12 cellular contexts compared by ENCODE assay signal in genomic region chr18:12328179-12328823, GRCh38. TPM values are rescaled to one million over a fixed set of nuclear protein-coding genes. Genes with fewer than 3 reads are reported as not detected.
A peak's percentile ranks its signal among the peaks of the same experiment; 100 is the strongest.
DNase-seq lines count a peak whose midpoint lies in the region; ATAC-seq, FAIRE-seq and TF ChIP-seq lines count a peak whose summit lies in the region.
"Had no signal": no experiment of that assay in that cellular context is flagged by ENCODE, and none has a peak within 500 bp of the region (broad histone marks: within the 10 kb centered on the region; RNA-seq: fewer than 3 reads in every experiment).

No MANE protein-coding gene starts in this region.

- no peak overlapping the region for H2BK5ac ChIP-seq in H9 (ENCODE audit: insufficient read length, low read length)

- no peak overlapping the region for H2BK15ac ChIP-seq in H9 (ENCODE audit: low read depth, low read length)

- no peak overlapping the region for H2AFZ ChIP-seq in H9 (ENCODE audit: low read length)

- H3K4ac ChIP-seq in H9 (ENCODE audit: low read depth, low read length): no peak overlapping the region

- no peak overlapping the region for H3K27ac Mint-ChIP-seq in CD4-positive, alpha-beta T cell
- H3K27ac Mint-ChIP-seq in H9 (peak overlapping the region in 2 of 3 experiments; percentile 47 to 77; a peak in 2 of 7 replicates), nephron progenitor cell (no peak overlapping the region)
- H3K27ac Mint-ChIP-seq: stimulated activated naive CD8-positive, alpha-beta T cell treated with anti-CD3 and anti-CD28 coated beads, Interleukin-15, Interleukin-2, amounts not matched to agents 100 ng/mL and 50 ng/mL, for 24 hours had no signal

- no peak overlapping the region for H2BK12ac ChIP-seq in H9 (ENCODE audit: insufficient read length, low read depth, low read length)

- H3K4me2 ChIP-seq in H9 (ENCODE audit: insufficient read depth, insufficient read length, low read length): no peak overlapping the region

- DNase-seq in CD4-positive, alpha-beta T cell: no peak
- DNase-seq in H9 (no peak), colonic mucosa (no peak), nephron progenitor cell (no peak), small intestine (no peak), GM19238 (ENCODE audit: insufficient read length, low spot score) (no peak)

- H3K36me3 ChIP-seq in colonic mucosa: peaks cover 18% of the 10 kb centered on the region
- peaks cover 4 to 19% of the 10 kb centered on the region in 2 donors for H3K36me3 ChIP-seq in small intestine (ENCODE audit: control insufficient read depth in 2 of 2, insufficient read depth in 2 of 2, low read length in 2 of 2)

- H3K23me2 ChIP-seq in H9 (ENCODE audit: insufficient read length, low read depth, low read length, poor library complexity, severe bottlenecking): no peaks in the 10 kb centered on the region

- H4K20me1 ChIP-seq in H9 (ENCODE audit: control insufficient read depth, insufficient read depth, insufficient read length): no peaks in the 10 kb centered on the region

- no peak overlapping the region for H2BK20ac ChIP-seq in H9 (ENCODE audit: low read depth, low read length, poor library complexity, severe bottlenecking)

- H3K4me1 ChIP-seq in H9 (ENCODE audit: insufficient read depth, low read length) (no peaks in the 10 kb centered on the region), colonic mucosa (no peaks in the 10 kb centered on the region), small intestine (ENCODE audit: control insufficient read depth in 2 of 2, insufficient read depth in 1 of 2, low read depth in 1 of 2, low read length in 1 of 2) (no peaks in the 10 kb centered on the region)

- peak; percentile 25 for TF ChIP-seq CTCF in CD4-positive, alpha-beta T cell (IDR thresholded peaks at IDR 0.05)
- no peak; the same call in 1 of the 3 replicates for TF ChIP-seq CTCF in H9 (conservative IDR thresholded peaks at IDR 0.05)
- peak; percentile 32 for TF ChIP-seq CTCF in colonic mucosa (IDR thresholded peaks at IDR 0.05)
- TF ChIP-seq CTCF in nephron progenitor cell (IDR thresholded peaks at IDR 0.05): peak; percentile 33

- peaks cover 57% of the 10 kb centered on the region for H3K36me3 Mint-ChIP-seq in CD4-positive, alpha-beta T cell (ENCODE audit: low read depth)
- H3K36me3 Mint-ChIP-seq in H9 (ENCODE audit: insufficient read depth in 1 of 3, low read depth in 3 of 3) (peaks cover 25 to 69% (median 50%) of the 10 kb centered on the region in 3 experiments; a peak in 6 of 7 replicates), nephron progenitor cell (ENCODE audit: low read depth) (peaks cover 69% of the 10 kb centered on the region)

- H2BK120ac ChIP-seq in H9 (ENCODE audit: low read depth, low read length, poor library complexity, severe bottlenecking): no peak overlapping the region

- H3K27me3 Mint-ChIP-seq in CD4-positive, alpha-beta T cell: no peaks in the 10 kb centered on the region
- H3K27me3 Mint-ChIP-seq in H9 (ENCODE audit: low read depth): no peaks in the 10 kb centered on the region
- peaks cover under 1% of the 10 kb centered on the region for H3K27me3 Mint-ChIP-seq in nephron progenitor cell (ENCODE audit: low read depth, poor library complexity)
- H3K27me3 Mint-ChIP-seq: CD8-positive, alpha-beta memory T cell; naive thymus-derived CD4-positive, alpha-beta T cell; stimulated activated naive CD8-positive, alpha-beta T cell treated with anti-CD3 and anti-CD28 coated beads, Interleukin-15, Interleukin-2, amounts not matched to agents 100 ng/mL and 50 ng/mL, for 24 hours had no signal

- no peak overlapping the region for H4K91ac ChIP-seq in H9 (ENCODE audit: insufficient read length, low read depth, low read length)

- POLR2A ChIA-PET in CD4-positive, alpha-beta T cell (lab: Charles Lee): interaction anchor here (1.2 kb wide), 1 partner anchor 48 kb away, joined by 4 read pairs; the partner anchor contains the start of gene AFG3L2

- H4K5ac ChIP-seq in H9 (ENCODE audit: insufficient read length, low read depth, low read length): no peak overlapping the region

- H3K27ac ChIP-seq in CD4-positive, alpha-beta T cell (ENCODE audit: low read depth, low read length): no peak overlapping the region
- H3K27ac ChIP-seq in H9 (ENCODE audit: insufficient read length, low read depth, low read length) (no peak overlapping the region), colonic mucosa (no peak overlapping the region), small intestine (ENCODE audit: low read depth in 1 of 2, low read length in 1 of 2) (no peak overlapping the region)
- H3K27ac ChIP-seq: HL-60 had no signal

- intact Hi-C loops in CD4-positive, alpha-beta T cell (cut with DNase I, micrococcal nuclease): loop anchor here (1.0 to 5.0 kb wide), 3 partner anchors 330 to 604 kb away; partner anchors contain the start of gene SPIRE1 (in 1 of the 2)
- intact Hi-C loops in colonic mucosa (cut with DNase I): loop anchor here (10.0 kb wide), 1 partner anchor 46 kb away; the partner anchor contains the start of gene AFG3L2

- no peaks in the 10 kb centered on the region for H3K79me2 ChIP-seq in H9 (ENCODE audit: insufficient read depth, low read length)

- no peak overlapping the region for H3K9ac ChIP-seq in H9 (ENCODE audit: extremely low read depth, insufficient read length, low read length)
- H3K9ac ChIP-seq in colonic mucosa (ENCODE audit: low read depth in 2 of 2, low read length in 2 of 2): no peak overlapping the region

- WGBS in H9 (ENCODE audit: extremely low coverage, insufficient read length, low lambda C conversion rate): no CpG with 5 or more reads among the region's 4 CpGs
- 91 to 95% (median 95%) methylated on average over 4 of the region's 4 CpGs for WGBS in small intestine, 3 donors

- no peak overlapping the region for H3T11ph ChIP-seq in H9 (ENCODE audit: low read length)

- no peaks in the 10 kb centered on the region for H3K9me3 ChIP-seq in CD4-positive, alpha-beta T cell (ENCODE audit: control insufficient read depth, low read length)
- H3K9me3 ChIP-seq in H9 (ENCODE audit: control insufficient read depth, low read depth, low read length) (no peaks in the 10 kb centered on the region), colonic mucosa (no peaks in the 10 kb centered on the region), small intestine (ENCODE audit: control insufficient read depth, low read depth) (no peaks in the 10 kb centered on the region)

- no peaks in the 10 kb centered on the region for H3K27me3 ChIP-seq in CD4-positive, alpha-beta T cell (ENCODE audit: control insufficient read depth, insufficient read depth, low read length)
- H3K27me3 ChIP-seq in H9 (ENCODE audit: insufficient read depth, low read length) (no peaks in the 10 kb centered on the region), colonic mucosa (no peaks in the 10 kb centered on the region), small intestine (ENCODE audit: control insufficient read depth in 2 of 2, insufficient read depth in 2 of 2, low read length in 2 of 2) (no peaks in the 10 kb centered on the region)

- H3K4me3 Mint-ChIP-seq in CD4-positive, alpha-beta T cell: no peak overlapping the region
- H3K4me3 Mint-ChIP-seq in H9: no peak overlapping the region
- no peak overlapping the region for H3K4me3 Mint-ChIP-seq in nephron progenitor cell
- H3K4me3 Mint-ChIP-seq: CD8-positive, alpha-beta memory T cell; naive thymus-derived CD4-positive, alpha-beta T cell; stimulated activated naive CD8-positive, alpha-beta T cell treated with anti-CD3 and anti-CD28 coated beads, Interleukin-15, Interleukin-2, amounts not matched to agents 100 ng/mL and 50 ng/mL, for 24 hours had no signal

- H3K18ac ChIP-seq in H9 (ENCODE audit: insufficient read length, low read depth, low read length): no peak overlapping the region

- no peak overlapping the region for H2AK5ac ChIP-seq in H9 (ENCODE audit: insufficient read length, low read length)

- CTCF ChIA-PET in CD4-positive, alpha-beta T cell (lab: Charles Lee): interaction anchor here (0.6 to 1.3 kb wide), 7 partner anchors 9 to 614 kb away, joined by 3 to 5 read pairs (median 3); no protein-coding TSS in a partner anchor

- no peaks in the 10 kb centered on the region for H3K9me3 Mint-ChIP-seq in CD4-positive, alpha-beta T cell
- no peaks in the 10 kb centered on the region; a peak in 1 of 5 replicates for H3K9me3 Mint-ChIP-seq in H9
- no peaks in the 10 kb centered on the region for H3K9me3 Mint-ChIP-seq in nephron progenitor cell
- H3K9me3 Mint-ChIP-seq: CD8-positive, alpha-beta memory T cell; naive thymus-derived CD4-positive, alpha-beta T cell; stimulated activated naive CD8-positive, alpha-beta T cell treated with anti-CD3 and anti-CD28 coated beads, Interleukin-15, Interleukin-2, amounts not matched to agents 100 ng/mL and 50 ng/mL, for 24 hours had no signal

- H4K8ac ChIP-seq in H9 (replicated peaks; ENCODE audit: insufficient read length, low read depth, low read length): no peak overlapping the region

- no peak for ATAC-seq in CD4-positive, alpha-beta T cell (ENCODE audit: poor library complexity)
- no peak for ATAC-seq in HG03378 (IDR thresholded peaks at IDR 0.05; ENCODE audit: unreplicated experiment)

- no peak overlapping the region for H3K14ac ChIP-seq in H9 (ENCODE audit: insufficient read depth, low read length)

- H3K23ac ChIP-seq in H9 (ENCODE audit: insufficient read length, low read depth, low read length): no peak overlapping the region

- no peaks in the 10 kb centered on the region for H3K4me1 Mint-ChIP-seq in CD4-positive, alpha-beta T cell (ENCODE audit: low read depth)
- H3K4me1 Mint-ChIP-seq in H9 (peaks cover 9% of the 10 kb centered on the region in 2 experiments), nephron progenitor cell (no peaks in the 10 kb centered on the region)

- no peak overlapping the region for H3K56ac ChIP-seq in H9 (ENCODE audit: insufficient read length, low read depth, low read length)

- H3K79me1 ChIP-seq in H9 (ENCODE audit: insufficient read depth, low read depth, low read length, poor library complexity, severe bottlenecking): no peaks in the 10 kb centered on the region

- FAIRE-seq in small intestine (lab: Jason Lieb, UNC): no peak
- FAIRE-seq: frontal cortex had no signal

- H3K4me3 ChIP-seq in colonic mucosa: no peak overlapping the region
- no peak overlapping the region for H3K4me3 ChIP-seq in small intestine (ENCODE audit: low read depth in 1 of 2, low read length in 2 of 2)

RNA-seq across cellular contexts. Expression of gene TUBB6, which starts 20.3 kb away (rescaled TPM):
- total RNA-seq in CD4-positive, alpha-beta T cell: under 1 TPM; 0.88 to 0.98 TPM
- 134 and 135 TPM in 2 replicates for total RNA-seq in H9 (2021)
- 10 to 100 TPM in 1 of 2 donors, 1 to 10 TPM in 1; 7.8 to 41.6 TPM for total RNA-seq in colonic mucosa
- polyA plus RNA-seq in small intestine: 10 to 100 TPM; 11.9 to 56.4 (median 33.5) TPM

RNA-seq across cellular contexts. Expression of gene AFG3L2, which starts 48.7 kb away (rescaled TPM):
- total RNA-seq in CD4-positive, alpha-beta T cell: 10 to 100 TPM; 40.4 to 46.8 TPM
- total RNA-seq in H9 (2021) (73.5 and 75.8 TPM in 2 replicates), colonic mucosa (100 to 1,000 TPM in 1 of 2 donors, 10 to 100 TPM in 1; 94.3 to 112 TPM)
- polyA plus RNA-seq in small intestine: 10 to 100 TPM; 67.2 to 89.9 (median 83.8) TPM

Comparison
In these comparisons a context has a peak if more than half of its experiments do, and no peak if none do; other contexts are left out.
1. H3K27ac Mint-ChIP-seq: peak in H9 (2 of 3); none in CD4-positive, alpha-beta T cell (single experiment) and nephron progenitor cell (single experiment).
2. RNA of gene TUBB6, which starts 20.3 kb away (total RNA-seq): 134 to 135 TPM in H9 and 7.8 to 41.6 TPM in colonic mucosa; 0.88 to 0.98 TPM in CD4-positive, alpha-beta T cell; every median in the first group is over 4 times any median in the second.